10 cellular contexts compared by ENCODE assay signal in genomic region chr9:128101690-128102089, GRCh38. TPM values are rescaled to one million over a fixed set of nuclear protein-coding genes. Genes with fewer than 3 reads are reported as not detected.
DNase-seq lines count a peak whose midpoint lies in the region; TF ChIP-seq lines count a peak whose summit lies in the region.
"Had no signal": no experiment of that assay in that cellular context is flagged by ENCODE, and none has a peak within 500 bp of the region (broad histone marks: within the 10 kb centered on the region; RNA-seq: fewer than 3 reads in every experiment).

No MANE protein-coding gene starts in this region.

- DNase-seq in caudate nucleus (lab: John Stamatoyannopoulos, UW) (no peak), tibial artery (no peak), pons (ENCODE audit: low spot score) (no peak), GOT3 (lab: John Stamatoyannopoulos, UW) (no peak)
- DNase-seq: activated CD8-positive, alpha-beta memory T cell treated with anti-CD3 and anti-CD28 coated beads, Interleukin-2, amount 50 U/mL, for 4 hours; colonic mucosa; MG63; NCI-H2171 had no signal

- no peak for TF ChIP-seq RAD21 in liver (IDR thresholded peaks at IDR 0.05)

- H3K27me3 ChIP-seq in liver (ENCODE audit: control insufficient read depth in 4 of 4, insufficient read depth in 4 of 4, low read length in 3 of 4), result no peaks in the 10 kb centered on the region
- H3K27me3 ChIP-seq in tibial artery, result no peaks in the 10 kb centered on the region
- H3K27me3 ChIP-seq: colonic mucosa, MG63 had no signal

- no peaks in the 10 kb centered on the region for H3K9me3 ChIP-seq in liver (ENCODE audit: control insufficient read depth in 4 of 4, low read length in 3 of 4)
- no peaks in the 10 kb centered on the region for H3K9me3 ChIP-seq in tibial artery
- H3K9me3 ChIP-seq: colonic mucosa, MG63 had no signal

- H3K4me3 ChIP-seq in liver (ENCODE audit: low read depth in 1 of 3, low read length in 3 of 3), result peak overlapping the region in 2 of 3 donors; percentile 2 to 12
- H3K4me3 ChIP-seq in tibial artery, result no peak overlapping the region
- H3K4me3 ChIP-seq: colonic mucosa, MG63 had no signal

- WGBS in liver, result 41% methylated on average over 20 of the region's 20 CpGs

- H3K4me1 ChIP-seq in liver (ENCODE audit: control insufficient read depth in 4 of 4, insufficient read depth in 4 of 4, low read length in 3 of 4) (peaks cover 16 to 75% (median 56%) of the 10 kb centered on the region in 4 donors), tibial artery (peaks cover 0 to 53% (median 43%) of the 10 kb centered on the region in 4 donors)

- peak overlapping the region in 1 of 2 donors; percentile 64 for H3K9ac ChIP-seq in liver (ENCODE audit: low read depth in 1 of 2, low read length in 2 of 2)

- peaks cover 12 to 24% (median 13%) of the 10 kb centered on the region in 4 donors for H3K36me3 ChIP-seq in liver (ENCODE audit: control insufficient read depth in 4 of 4, insufficient read depth in 3 of 4, low read depth in 1 of 4, low read length in 3 of 4)
- H3K36me3 ChIP-seq in tibial artery, result peaks cover 52 to 57% (median 54%) of the 10 kb centered on the region in 3 donors

- TF ChIP-seq CTCF in liver (IDR thresholded peaks at IDR 0.05; ENCODE audit: low read depth, low read length, missing input control) (no peak), tibial artery (IDR thresholded peaks at IDR 0.05) (no peak)

- intact Hi-C loops in tibial artery (cut with DNase I; ENCODE audit: low total_unique reads), result no loop called here

- H3K27ac ChIP-seq in caudate nucleus (ENCODE audit: low read depth, low read length), result peak overlapping the region; percentile 16
- H3K27ac ChIP-seq in liver (ENCODE audit: low read depth in 1 of 2, low read length in 2 of 2), result peak overlapping the region; percentile 91 to 94
- peak overlapping the region; percentile 86 to 88 for H3K27ac ChIP-seq in tibial artery
- H3K27ac ChIP-seq: colonic mucosa had no signal

TF ChIP-seq in liver, 16 proteins besides CTCF, POLR2A, EP300 and RAD21:
- TF ChIP-seq RXRA (IDR thresholded peaks at IDR 0.05) (peak in 1 of 2 donors; percentile 16), SP1 (IDR thresholded peaks at IDR 0.05) (peak; percentile 4), REST (IDR thresholded peaks at IDR 0.05) (no peak), FOXA2 (IDR thresholded peaks at IDR 0.05) (peak; percentile 7)
TF ChIP-seq in liver: peak in this region for 3.

RNA-seq across cellular contexts. Expression of gene PTGES2, which starts 25.8 kb away (rescaled TPM):
- total RNA-seq in liver, result 10 to 100 TPM; 22.8 to 34.7 TPM
- 10 to 100 TPM; 28.2 to 41.1 TPM for polyA plus RNA-seq in liver

RNA-seq across cellular contexts. Expression of gene SLC25A25, which starts 33.7 kb away (rescaled TPM):
- 10 to 100 TPM; 21.7 to 74.6 TPM for total RNA-seq in liver
- polyA plus RNA-seq in liver, result 10 to 100 TPM; 35.4 to 43.2 TPM

RNA-seq across cellular contexts. Expression of gene NAIF1, which starts 34.6 kb away (rescaled TPM):
- total RNA-seq in liver, result 1 to 10 TPM; 4.6 to 6.5 TPM
- 1 to 10 TPM; 2.5 to 4.8 TPM for polyA plus RNA-seq in liver

RNA-seq across cellular contexts. Expression of gene LCN2, which starts 47.6 kb away (rescaled TPM):
- total RNA-seq in liver, result 1 to 10 TPM; 7.0 to 10.0 TPM
- 10 to 100 TPM; 10.8 to 64.5 TPM for polyA plus RNA-seq in liver
- total RNA-seq: fibroblast of lung had no signal
- polyA plus RNA-seq: fibroblast of lung had no signal

RNA-seq across cellular contexts. Expression of gene BBLN, which starts 58.4 kb away (rescaled TPM):
- total RNA-seq in liver, result 10 to 100 TPM; 13.4 to 23.6 TPM
- 10 to 100 TPM; 41.1 to 42.1 TPM for polyA plus RNA-seq in liver

Comparison
In these comparisons a context has a peak if more than half of its experiments do, and no peak if none do; other contexts are left out.
1. H3K27ac ChIP-seq: peak in every context shown above with its lines; median percentile 92 in liver; 87 in tibial artery; 16 in caudate nucleus.
2. H3K4me3 ChIP-seq: peak in liver (2 of 3); none in tibial artery (0 of 2).